Comparison of ENCODE assay signal across 13 cellular contexts in genomic region chr1:197783510-197783948, GRCh38. TPM values are rescaled to one million over a fixed set of nuclear protein-coding genes. Genes with fewer than 3 reads are reported as not detected.
DNase-seq lines count a peak whose midpoint lies in the region; ATAC-seq and TF ChIP-seq lines count a peak whose summit lies in the region.
"Had no signal": no experiment of that assay in that cellular context is flagged by ENCODE, and none has a peak within 500 bp of the region (broad histone marks: within the 10 kb centered on the region; RNA-seq: fewer than 3 reads in every experiment).

No MANE protein-coding gene starts in this region.

- H3F3A ChIP-seq in SK-N-SH (replicated peaks; ENCODE audit: insufficient read depth) (peaks cover 7% of the 10 kb centered on the region), smooth muscle cell (ENCODE audit: low read depth) (peaks cover 28% of the 10 kb centered on the region)

- H3K4me1 ChIP-seq in SK-N-SH (ENCODE audit: control insufficient read depth in 1 of 2, insufficient read depth in 2 of 2, low read depth in 1 of 2, low read length in 1 of 2) (no peaks in the 10 kb centered on the region; a peak in 1 of 4 replicates), smooth muscle cell (ENCODE audit: low read depth) (peaks cover 5% of the 10 kb centered on the region), mesendoderm (ENCODE audit: control insufficient read depth, low read depth, low read length) (no peaks in the 10 kb centered on the region)

- no peak overlapping the region for H3K23ac ChIP-seq in mesendoderm (ENCODE audit: low read length)

- TF ChIP-seq EP300 in SK-N-SH (IDR thresholded peaks at IDR 0.05; ENCODE audit: borderline replicate concordance in 1 of 2, low read depth in 1 of 2, low read length in 1 of 2) = no peak

- H3K4ac ChIP-seq in mesendoderm (ENCODE audit: low read depth, low read length) = no peak overlapping the region

- no peaks in the 10 kb centered on the region for H3K9me2 ChIP-seq in SK-N-SH

- H2AK5ac ChIP-seq in mesendoderm (ENCODE audit: low read length) = no peak overlapping the region

- CTCF ChIA-PET in SK-N-SH (lab: Yijun Ruan, JAX) = interaction anchor here (1.1 kb wide), 1 partner anchor 67 kb away, joined by 3 read pairs; no protein-coding TSS in a partner anchor

- peak overlapping the region; percentile 25 to 45; a peak in 3 of 4 replicates for H3K27ac ChIP-seq in SK-N-SH (ENCODE audit: low read depth in 2 of 2, low read length in 1 of 2)
- H3K27ac ChIP-seq in smooth muscle cell (ENCODE audit: low read depth) = peak overlapping the region; percentile 83
- H3K27ac ChIP-seq in mesendoderm (ENCODE audit: low read depth, low read length) = no peak overlapping the region

- H3K79me1 ChIP-seq in mesendoderm (ENCODE audit: low read length) = no peaks in the 10 kb centered on the region

- no peak overlapping the region for H2BK15ac ChIP-seq in mesendoderm (replicated peaks; ENCODE audit: low read depth)

- H3K9ac ChIP-seq in SK-N-SH (peak overlapping the region; percentile 12; the same call in 1 of the 2 replicates), smooth muscle cell (ENCODE audit: low read depth) (peak overlapping the region; percentile 25), mesendoderm (ENCODE audit: low read length) (no peak overlapping the region)

- H2AFZ ChIP-seq in SK-N-SH (ENCODE audit: low read depth) = peak overlapping the region; percentile 1; the same call in 1 of the 2 replicates
- H2AFZ ChIP-seq in smooth muscle cell (ENCODE audit: low read depth) = peak overlapping the region; percentile 43

- TF ChIP-seq CTCF in SK-N-SH (IDR thresholded peaks at IDR 0.05) (no peak), fibroblast of the aortic adventitia (IDR thresholded peaks at IDR 0.05; ENCODE audit: insufficient read depth, low read length) (no peak), smooth muscle cell (IDR thresholded peaks at IDR 0.05; ENCODE audit: borderline replicate concordance, insufficient read depth, poor library complexity, severe bottlenecking) (no peak)

- H3K36me3 ChIP-seq in SK-N-SH (replicated peaks in 1 of 2; ENCODE audit: control insufficient read depth in 1 of 2, insufficient read depth in 2 of 2, low read length in 1 of 2) (no peaks in the 10 kb centered on the region), smooth muscle cell (ENCODE audit: low read depth) (no peaks in the 10 kb centered on the region), mesendoderm (ENCODE audit: control insufficient read depth, insufficient read depth, low read length) (no peaks in the 10 kb centered on the region)

- POLR2A ChIA-PET in SK-N-SH (lab: Yijun Ruan, JAX) = no interaction called here

- no peak overlapping the region for H4K8ac ChIP-seq in mesendoderm (ENCODE audit: low read depth, low read length)

- no peak overlapping the region for H2BK120ac ChIP-seq in mesendoderm (ENCODE audit: low read depth, low read length)

- H3K4me3 ChIP-seq in SK-N-SH (ENCODE audit: low read depth in 2 of 2, low read length in 1 of 2) = no peak overlapping the region
- H3K4me3 ChIP-seq in fibroblast of the aortic adventitia (ENCODE audit: low read depth, low read length) = no peak overlapping the region
- no peak overlapping the region for H3K4me3 ChIP-seq in smooth muscle cell
- no peak overlapping the region for H3K4me3 ChIP-seq in mesendoderm (ENCODE audit: low read length)
- H3K4me3 ChIP-seq: body of pancreas had no signal

- TF ChIP-seq RAD21 in SK-N-SH (IDR thresholded peaks at IDR 0.05; ENCODE audit: low read length) = no peak

- no peak overlapping the region for H4K5ac ChIP-seq in mesendoderm (ENCODE audit: low read length)

- peak; percentile 51 for DNase-seq in GM04504 (ENCODE audit: low read depth)
- DNase-seq in SK-N-SH = no peak
- peak; percentile 38 for DNase-seq in fibroblast of the aortic adventitia (ENCODE audit: low read depth)
- no peak for DNase-seq in smooth muscle cell (lab: John Stamatoyannopoulos, UW; ENCODE audit: unreplicated experiment)
- no peak for DNase-seq in activated T-cell treated with anti-CD3 and anti-CD28 coated beads, Interleukin-2, amount 50 U/mL, for 1 hour
- DNase-seq in NCI-H2171 treated with DMSO at 0.1 percent for 48 hours (lab: John Stamatoyannopoulos, UW) = no peak
- DNase-seq in mesendoderm = no peak
- DNase-seq: activated CD4-positive, alpha-beta T cell treated with anti-CD3 and anti-CD28 coated beads, Interleukin-2, amount 50 U/mL, for 1 hour; body of pancreas; CD8-positive, alpha-beta memory T cell; stimulated activated CD4-positive, alpha-beta T cell treated with anti-CD3 and anti-CD28 coated beads, Interleukin-4, amount 100 ng/mL, for 4 hours; stimulated activated naive CD4-positive, alpha-beta T cell treated with Interleukin-2 at 50 U/mL for 16 hours had no signal

- H3K56ac ChIP-seq in mesendoderm (ENCODE audit: low read length) = no peak overlapping the region

- 73% methylated on average over 1 of the region's 1 CpG for WGBS in SK-N-SH (ENCODE audit: low lambda C conversion rate)
- 24% methylated on average over 1 of the region's 1 CpG for WGBS in smooth muscle cell (ENCODE audit: low lambda C conversion rate)
- no CpG with 5 or more reads among the region's 1 CpG for WGBS in mesendoderm (ENCODE audit: extremely low coverage, insufficient coverage, low lambda C conversion rate)

- H3K4me2 ChIP-seq in SK-N-SH = no peak overlapping the region
- peak overlapping the region; percentile 49 for H3K4me2 ChIP-seq in smooth muscle cell
- H3K4me2 ChIP-seq in mesendoderm (ENCODE audit: low read length) = no peak overlapping the region

- H3K9me3 ChIP-seq in SK-N-SH = no peaks in the 10 kb centered on the region
- no peaks in the 10 kb centered on the region for H3K9me3 ChIP-seq in smooth muscle cell (replicated peaks; ENCODE audit: low read depth)
- H3K9me3 ChIP-seq: body of pancreas had no signal

- H2BK5ac ChIP-seq in mesendoderm (ENCODE audit: low read length) = no peak overlapping the region

- H3K27me3 ChIP-seq in SK-N-SH (ENCODE audit: insufficient read depth) = no peaks in the 10 kb centered on the region
- H3K27me3 ChIP-seq in smooth muscle cell (ENCODE audit: low read depth) = no peaks in the 10 kb centered on the region
- no peaks in the 10 kb centered on the region for H3K27me3 ChIP-seq in mesendoderm (ENCODE audit: insufficient read depth, low read length, poor library complexity)
- H3K27me3 ChIP-seq: body of pancreas had no signal

- H3K18ac ChIP-seq in mesendoderm (ENCODE audit: low read length) = no peak overlapping the region

- H4K20me1 ChIP-seq in SK-N-SH (ENCODE audit: insufficient read depth) (no peaks in the 10 kb centered on the region), smooth muscle cell (ENCODE audit: low read depth) (no peaks in the 10 kb centered on the region)

- no peak for ATAC-seq in GM21723 (IDR thresholded peaks at IDR 0.05; ENCODE audit: unreplicated experiment)
- ATAC-seq: body of pancreas had no signal

- H3K79me2 ChIP-seq in SK-N-SH (ENCODE audit: insufficient read depth) (no peaks in the 10 kb centered on the region), smooth muscle cell (ENCODE audit: low read depth) (no peaks in the 10 kb centered on the region), mesendoderm (ENCODE audit: control insufficient read depth, insufficient read depth, low read length) (no peaks in the 10 kb centered on the region)

TF ChIP-seq in SK-N-SH, 30 proteins besides CTCF, POLR2A, EP300 and RAD21 (continues in another document):
- TF ChIP-seq RFX5 (IDR thresholded peaks at IDR 0.05; ENCODE audit: low read length) = no peak
- TF ChIP-seq GATA2 (CRISPR knock-in tag; IDR thresholded peaks at IDR 0.05) = no peak
- no peak for TF ChIP-seq FOXJ3 (CRISPR knock-in tag; IDR thresholded peaks at IDR 0.05)
- no peak for TF ChIP-seq USF1 (IDR thresholded peaks at IDR 0.05; ENCODE audit: borderline replicate concordance, low read depth)
- no peak for TF ChIP-seq CHD2 (IDR thresholded peaks at IDR 0.05; ENCODE audit: low read length, partially characterized antibody)
- TF ChIP-seq ELF1 (IDR thresholded peaks at IDR 0.05) = no peak
- TF ChIP-seq POLR2AphosphoS5 (IDR thresholded peaks at IDR 0.05; ENCODE audit: low read depth, low read length) = no peak
- TF ChIP-seq PBX3 (IDR thresholded peaks at IDR 0.05) = no peak
- TF ChIP-seq TEAD4 (IDR thresholded peaks at IDR 0.05; ENCODE audit: borderline replicate concordance, insufficient read depth) = no peak
- TF ChIP-seq MEF2A (IDR thresholded peaks at IDR 0.05; ENCODE audit: borderline replicate concordance, low read depth) = no peak
- TF ChIP-seq GABPA (IDR thresholded peaks at IDR 0.05; ENCODE audit: low read depth) = no peak
- TF ChIP-seq NRF1 (IDR thresholded peaks at IDR 0.05; ENCODE audit: low read depth, low read length) = no peak

RNA-seq across cellular contexts. Expression of gene DENND1B, which starts 8.2 kb away (rescaled TPM):
- polyA plus RNA-seq in SK-N-SH (2012; rRNA removed) (1.4 and 1.6 TPM in 2 replicates), smooth muscle cell (7.5 and 8.7 TPM in 2 replicates)
- polyA plus RNA-seq in SK-N-SH (2012; cell fraction: cytosol; rRNA removed) = 1.7 and 1.9 TPM in 2 replicates
- 1.7 and 3.3 TPM in 2 replicates for polyA plus RNA-seq in SK-N-SH (2012; cell fraction: nucleus; rRNA removed)
- total RNA-seq in fibroblast of the aortic adventitia (ENCODE audit: low replicate concordance) (10.1 and 19.5 TPM in 2 replicates), smooth muscle cell (22.0 and 43.2 TPM in 2 replicates)
- polyA plus RNA-seq in mesendoderm (2013, experiment 1 of 2) = 1.2 TPM
- polyA plus RNA-seq in mesendoderm (2013, experiment 2 of 2) = 1.2 TPM

Comparison
In these comparisons a context has a peak if more than half of its experiments do, and no peak if none do; other contexts are left out.
1. DNase-seq: peak in GM04504 (single experiment) and fibroblast of the aortic adventitia (single experiment); none in SK-N-SH (single experiment), smooth muscle cell (single experiment), activated T-cell treated with anti-CD3 and anti-CD28 coated beads, Interleukin-2, amount 50 U/mL, for 1 hour (single experiment), NCI-H2171 treated with DMSO at 0.1 percent for 48 hours (single experiment) and mesendoderm (single experiment).